9 cellular contexts compared by ENCODE assay signal in genomic region chr3:158352551-158352950, GRCh38.
DNase-seq lines count a peak whose midpoint lies in the region; ATAC-seq and TF ChIP-seq lines count a peak whose summit lies in the region.
"Had no signal": no experiment of that assay in that cellular context is flagged by ENCODE, and none has a peak within 500 bp of the region (broad histone marks: within the 10 kb centered on the region; RNA-seq: fewer than 3 reads in every experiment).

No MANE protein-coding gene starts in this region.

- TF ChIP-seq POLR2A in thyroid gland (IDR thresholded peaks at IDR 0.05): no peak

- no peaks in the 10 kb centered on the region for H3K4me1 ChIP-seq in naive thymus-derived CD4-positive, alpha-beta T cell (ENCODE audit: control insufficient read depth in 2 of 2, insufficient read depth in 2 of 2, low read length in 2 of 2)
- no peaks in the 10 kb centered on the region for H3K4me1 ChIP-seq in thyroid gland

- peaks cover 0 to 27% (median 0%) of the 10 kb centered on the region in 5 donors for H3K36me3 Mint-ChIP-seq in naive thymus-derived CD4-positive, alpha-beta T cell
- peaks cover 11% of the 10 kb centered on the region for H3K36me3 Mint-ChIP-seq in T-cell

- POLR2A ChIA-PET in naive thymus-derived CD4-positive, alpha-beta T cell (lab: Charles Lee): no interaction called here
- POLR2A ChIA-PET in T-cell (lab: Charles Lee): no interaction called here

- H3K9me3 ChIP-seq in naive thymus-derived CD4-positive, alpha-beta T cell (ENCODE audit: control insufficient read depth in 2 of 3, low read length in 3 of 3): no peaks in the 10 kb centered on the region
- H3K9me3 ChIP-seq in thyroid gland: no peaks in the 10 kb centered on the region

- no peaks in the 10 kb centered on the region for H3K27me3 ChIP-seq in naive thymus-derived CD4-positive, alpha-beta T cell (ENCODE audit: control insufficient read depth in 2 of 2, insufficient read depth in 2 of 2, low read length in 2 of 2)
- H3K27me3 ChIP-seq in thyroid gland: no peaks in the 10 kb centered on the region

- H3K27me3 Mint-ChIP-seq in naive thymus-derived CD4-positive, alpha-beta T cell: no peaks in the 10 kb centered on the region
- H3K27me3 Mint-ChIP-seq in T-cell: no peaks in the 10 kb centered on the region

- in situ Hi-C loops in SK-MEL-5 (cut with HindIII; ENCODE audit: low pct_unique_long_range_greater_than_20kb, low sequenced_read_pairs): no loop called here

- no peaks in the 10 kb centered on the region for H3K36me3 ChIP-seq in naive thymus-derived CD4-positive, alpha-beta T cell (ENCODE audit: control insufficient read depth in 2 of 3, insufficient read depth in 3 of 3, low read length in 3 of 3)
- no peaks in the 10 kb centered on the region for H3K36me3 ChIP-seq in thyroid gland

- 91 to 96% methylated on average over 4 of the region's 4 CpGs for WGBS in thyroid gland, 2 donors

- peaks cover 0 to 6% (median 0%) of the 10 kb centered on the region in 11 donors for H3K9me3 Mint-ChIP-seq in naive thymus-derived CD4-positive, alpha-beta T cell
- H3K9me3 Mint-ChIP-seq in T-cell: no peaks in the 10 kb centered on the region

- no peak for TF ChIP-seq CTCF in GM20000 (IDR thresholded peaks at IDR 0.05; ENCODE audit: extremely low read depth, missing control alignments)
- no peak for TF ChIP-seq CTCF in thyroid gland (IDR thresholded peaks at IDR 0.05)

- no peak overlapping the region for H3K4me3 ChIP-seq in naive thymus-derived CD4-positive, alpha-beta T cell (ENCODE audit: low read length)
- no peak overlapping the region for H3K4me3 ChIP-seq in thyroid gland (replicated peaks in 1 of 3)

- CTCF ChIA-PET in naive thymus-derived CD4-positive, alpha-beta T cell (lab: Charles Lee): no interaction called here
- CTCF ChIA-PET in T-cell (lab: Charles Lee): no interaction called here

- no peak overlapping the region for H3K4me3 Mint-ChIP-seq in naive thymus-derived CD4-positive, alpha-beta T cell
- no peak overlapping the region for H3K4me3 Mint-ChIP-seq in T-cell

- H3K4me1 Mint-ChIP-seq in naive thymus-derived CD4-positive, alpha-beta T cell: peaks cover 0 to 9% (median 6%) of the 10 kb centered on the region in 7 donors
- H3K4me1 Mint-ChIP-seq in T-cell: peaks cover 0 to 7% (median 0%) of the 10 kb centered on the region in 3 donors

- intact Hi-C loops in naive thymus-derived CD4-positive, alpha-beta T cell (cut with micrococcal nuclease): no loop called here
- intact Hi-C loops in thyroid gland (cut with DNase I): no loop called here

- H3K27ac Mint-ChIP-seq in naive thymus-derived CD4-positive, alpha-beta T cell: no peak overlapping the region
- no peak overlapping the region for H3K27ac Mint-ChIP-seq in T-cell

- DNase-seq in GM20000 (ENCODE audit: low spot score) (peak; percentile 22), SK-MEL-5 (ENCODE audit: low read depth, low spot score) (peak; percentile 14), NCI-H2227 treated with DMSO at 0.1 percent for 48 hours (lab: John Stamatoyannopoulos, UW) (no peak), DMS114 treated with DMSO at 0.1 percent for 48 hours (lab: John Stamatoyannopoulos, UW; ENCODE audit: unreplicated experiment) (no peak), T-cell (no peak), thyroid gland (no peak)
- no peak for DNase-seq in naive thymus-derived CD4-positive, alpha-beta T cell
- DNase-seq: NCI-H446 had no signal

- ATAC-seq in HG03354 (IDR thresholded peaks at IDR 0.05; ENCODE audit: poor library complexity, severe bottlenecking, unreplicated experiment) (peak; percentile 55), T-cell (replicated peaks in 1 of 4) (no peak)
- peak; percentile 68 for ATAC-seq in naive thymus-derived CD4-positive, alpha-beta T cell

- no peak overlapping the region for H3K27ac ChIP-seq in naive thymus-derived CD4-positive, alpha-beta T cell (ENCODE audit: low read depth, low read length)
- no peak overlapping the region for H3K27ac ChIP-seq in thyroid gland

Comparison
In these comparisons a context has a peak if more than half of its experiments do, and no peak if none do; other contexts are left out.
1. DNase-seq: peak in GM20000 (single experiment) and SK-MEL-5 (single experiment); none in naive thymus-derived CD4-positive, alpha-beta T cell (0 of 9), NCI-H2227 treated with DMSO at 0.1 percent for 48 hours (single experiment), DMS114 treated with DMSO at 0.1 percent for 48 hours (single experiment), T-cell (0 of 34) and thyroid gland (0 of 2).
2. ATAC-seq: peak in HG03354 (single experiment) and naive thymus-derived CD4-positive, alpha-beta T cell (single experiment); none in T-cell (0 of 4).